15 cellular contexts compared by ENCODE assay signal in genomic region chr17:75889454-75889853, GRCh38. TPM values are rescaled to one million over a fixed set of nuclear protein-coding genes. Genes with fewer than 3 reads are reported as not detected.
DNase-seq lines count a peak whose midpoint lies in the region; ATAC-seq and TF ChIP-seq lines count a peak whose summit lies in the region.
"Had no signal": no experiment of that assay in that cellular context is flagged by ENCODE, and none has a peak within 500 bp of the region (broad histone marks: within the 10 kb centered on the region; RNA-seq: fewer than 3 reads in every experiment).

No MANE protein-coding gene starts in this region.

- no peak overlapping the region for H3K4me3 ChIP-seq in WERI-Rb-1 (ENCODE audit: low read depth, low read length)
- H3K4me3 ChIP-seq in gastroesophageal sphincter, result no peak overlapping the region
- H3K4me3 ChIP-seq: dorsolateral prefrontal cortex, spleen had no signal

- H3K27ac ChIP-seq in WERI-Rb-1 (peak overlapping the region; percentile 95), gastroesophageal sphincter (no peak overlapping the region)
- H3K27ac ChIP-seq: dorsolateral prefrontal cortex, spleen had no signal

- peaks cover 5% of the 10 kb centered on the region for H3K36me3 Mint-ChIP-seq in activated T-cell treated with anti-CD3 and anti-CD28 coated beads, Interleukin-2, amount 50 U/mL, for 4 hours (ENCODE audit: insufficient read depth)
- peaks cover 19% of the 10 kb centered on the region for H3K36me3 Mint-ChIP-seq in stimulated activated naive CD8-positive, alpha-beta T cell treated with anti-CD3 and anti-CD28 coated beads, Interleukin-15, Interleukin-2, amounts not matched to agents 100 ng/mL and 50 ng/mL, for 24 hours (ENCODE audit: low read depth)

- H3K4me3 Mint-ChIP-seq in activated T-cell treated with anti-CD3 and anti-CD28 coated beads, Interleukin-2, amount 50 U/mL, for 4 hours, result no peak overlapping the region
- no peak overlapping the region for H3K4me3 Mint-ChIP-seq in stimulated activated naive CD8-positive, alpha-beta T cell treated with anti-CD3 and anti-CD28 coated beads, Interleukin-15, Interleukin-2, amounts not matched to agents 100 ng/mL and 50 ng/mL, for 24 hours
- H3K4me3 Mint-ChIP-seq: activated CD4-positive, alpha-beta T cell treated with anti-CD3 and anti-CD28 coated beads, Interleukin-2, amount 10 ng/mL, durations not matched to agents 7 days and 5 days had no signal

- peaks cover 0 to 31% (median 4%) of the 10 kb centered on the region in 3 donors for H3K4me1 ChIP-seq in gastroesophageal sphincter

- H3K27me3 ChIP-seq in WERI-Rb-1 (ENCODE audit: insufficient read depth, low read depth, severe bottlenecking), result no peaks in the 10 kb centered on the region
- no peaks in the 10 kb centered on the region for H3K27me3 ChIP-seq in gastroesophageal sphincter
- H3K27me3 ChIP-seq: dorsolateral prefrontal cortex, spleen had no signal

- H3K9me3 ChIP-seq in WERI-Rb-1 (ENCODE audit: severe bottlenecking) (no peaks in the 10 kb centered on the region), gastroesophageal sphincter (no peaks in the 10 kb centered on the region)
- H3K9me3 ChIP-seq: spleen had no signal

- TF ChIP-seq EP300 in gastroesophageal sphincter (IDR thresholded peaks at IDR 0.05), result no peak

- peaks cover 23% of the 10 kb centered on the region for H3K36me3 ChIP-seq in WERI-Rb-1
- peaks cover 0 to 55% of the 10 kb centered on the region in 2 donors for H3K36me3 ChIP-seq in gastroesophageal sphincter

- peaks cover 11% of the 10 kb centered on the region for H3K4me1 Mint-ChIP-seq in activated T-cell treated with anti-CD3 and anti-CD28 coated beads, Interleukin-2, amount 50 U/mL, for 4 hours (ENCODE audit: low read depth)
- peaks cover 23% of the 10 kb centered on the region for H3K4me1 Mint-ChIP-seq in stimulated activated naive CD8-positive, alpha-beta T cell treated with anti-CD3 and anti-CD28 coated beads, Interleukin-15, Interleukin-2, amounts not matched to agents 100 ng/mL and 50 ng/mL, for 24 hours (ENCODE audit: low read depth)

- no peak for TF ChIP-seq POLR2A in gastroesophageal sphincter (IDR thresholded peaks at IDR 0.05)

- H3K27ac Mint-ChIP-seq in stimulated activated naive CD8-positive, alpha-beta T cell treated with anti-CD3 and anti-CD28 coated beads, Interleukin-15, Interleukin-2, amounts not matched to agents 100 ng/mL and 50 ng/mL, for 24 hours, result peak overlapping the region; percentile 52
- H3K27ac Mint-ChIP-seq: activated CD4-positive, alpha-beta T cell treated with anti-CD3 and anti-CD28 coated beads, Interleukin-2, amount 10 ng/mL, durations not matched to agents 7 days and 5 days had no signal

- DNase-seq in activated T-cell treated with anti-CD3 and anti-CD28 coated beads, Interleukin-2, amount 50 U/mL, for 4 hours, result no peak
- DNase-seq in activated T-cell treated with anti-CD3 and anti-CD28 coated beads for 4 hours (no peak), WERI-Rb-1 (no peak), NCI-H524 treated with DMSO at 0.1 percent for 48 hours (lab: John Stamatoyannopoulos, UW) (no peak)
- DNase-seq: activated CD4-positive, alpha-beta T cell treated with anti-CD3 and anti-CD28 coated beads, Interleukin-2, amount 10 ng/mL, durations not matched to agents 7 days and 5 days; activated effector memory CD4-positive, alpha-beta T cell treated with anti-CD3 and anti-CD28 coated beads, Interleukin-2, amount 50 U/mL, for 16 hours; dorsolateral prefrontal cortex; GDM1; NCI-H2029 treated with DMSO at 0.1 percent for 48 hours; NCI-H69; posterior cingulate gyrus; spleen; T-helper 2 cell had no signal

- no peaks in the 10 kb centered on the region for H3K9me3 Mint-ChIP-seq in activated T-cell treated with anti-CD3 and anti-CD28 coated beads, Interleukin-2, amount 50 U/mL, for 4 hours
- H3K9me3 Mint-ChIP-seq in stimulated activated naive CD8-positive, alpha-beta T cell treated with anti-CD3 and anti-CD28 coated beads, Interleukin-15, Interleukin-2, amounts not matched to agents 100 ng/mL and 50 ng/mL, for 24 hours, result no peaks in the 10 kb centered on the region
- H3K9me3 Mint-ChIP-seq: activated CD4-positive, alpha-beta T cell treated with anti-CD3 and anti-CD28 coated beads, Interleukin-2, amount 10 ng/mL, durations not matched to agents 7 days and 5 days had no signal

- H3K27me3 Mint-ChIP-seq in activated T-cell treated with anti-CD3 and anti-CD28 coated beads, Interleukin-2, amount 50 U/mL, for 4 hours (ENCODE audit: low read depth), result no peaks in the 10 kb centered on the region
- no peaks in the 10 kb centered on the region for H3K27me3 Mint-ChIP-seq in stimulated activated naive CD8-positive, alpha-beta T cell treated with anti-CD3 and anti-CD28 coated beads, Interleukin-15, Interleukin-2, amounts not matched to agents 100 ng/mL and 50 ng/mL, for 24 hours
- H3K27me3 Mint-ChIP-seq: activated CD4-positive, alpha-beta T cell treated with anti-CD3 and anti-CD28 coated beads, Interleukin-2, amount 10 ng/mL, durations not matched to agents 7 days and 5 days had no signal

- ATAC-seq in activated T-cell treated with anti-CD3 and anti-CD28 coated beads, Interleukin-2, amount 50 U/mL, for 4 hours, result peak; percentile 58 to 69
- no peak for ATAC-seq in gastroesophageal sphincter

- 100% methylated on average over 1 of the region's 6 CpGs; no CpG with 5 or more reads in 1 of the 2 donors for WGBS in gastroesophageal sphincter (ENCODE audit: low coverage in 1 of 2), 2 donors

- TF ChIP-seq CTCF in WERI-Rb-1 (IDR thresholded peaks at IDR 0.05; ENCODE audit: low read depth, low read length) (peak; percentile 22; the same call in 1 of the 2 replicates), gastroesophageal sphincter (IDR thresholded peaks at IDR 0.05) (no peak)

RNA-seq across cellular contexts. Expression of gene TRIM65, which starts 7.3 kb away (rescaled TPM):
- 10 to 100 TPM; 35.3 to 46.9 (median 43.7) TPM for total RNA-seq in activated T-cell treated with anti-CD3 and anti-CD28 coated beads, Interleukin-2, amount 50 U/mL, for 4 hours
- total RNA-seq in gastroesophageal sphincter, result 10 to 100 TPM; 18.7 to 34.4 (median 31.2) TPM

RNA-seq across cellular contexts. Expression of gene TRIM47, which starts 11.1 kb away (rescaled TPM):
- total RNA-seq in activated T-cell treated with anti-CD3 and anti-CD28 coated beads, Interleukin-2, amount 50 U/mL, for 4 hours, result 10 to 100 TPM; 12.8 to 18.1 (median 14.5) TPM
- total RNA-seq in gastroesophageal sphincter, result 100 to 1,000 TPM in 1 of 4 donors, 10 to 100 TPM in 3; 21.0 to 146 (median 40.8) TPM

RNA-seq across cellular contexts. Expression of gene MRPL38, which starts 15.2 kb away (rescaled TPM):
- 100 to 1,000 TPM; 203 to 227 (median 218) TPM for total RNA-seq in activated T-cell treated with anti-CD3 and anti-CD28 coated beads, Interleukin-2, amount 50 U/mL, for 4 hours
- 10 to 100 TPM; 18.4 to 69.6 (median 44.3) TPM for total RNA-seq in gastroesophageal sphincter

RNA-seq across cellular contexts. Expression of gene WBP2, which starts 34.3 kb away (rescaled TPM):
- total RNA-seq in activated T-cell treated with anti-CD3 and anti-CD28 coated beads, Interleukin-2, amount 50 U/mL, for 4 hours, result 10 to 100 TPM; 31.0 to 47.8 (median 44.5) TPM
- total RNA-seq in gastroesophageal sphincter, result 10 to 100 TPM; 50.0 to 83.9 (median 57.6) TPM

RNA-seq across cellular contexts. Expression of gene UNC13D, which starts 45.2 kb away (rescaled TPM):
- total RNA-seq in activated T-cell treated with anti-CD3 and anti-CD28 coated beads, Interleukin-2, amount 50 U/mL, for 4 hours, result 100 to 1,000 TPM; 122 to 146 (median 124) TPM
- total RNA-seq in gastroesophageal sphincter, result 10 to 100 TPM in 1 of 4 donors, 1 to 10 TPM in 3; 2.6 to 10.8 (median 5.6) TPM
